ENCODE assay signal across 30 cellular contexts in genomic region chr20:63067266-63067635, GRCh38.
"Had no signal": no experiment of that assay in that cellular context is flagged by ENCODE, and none has a peak within 500 bp of the region (broad histone marks: within the 10 kb centered on the region; RNA-seq: fewer than 3 reads in every experiment).

No MANE protein-coding gene starts in this region.

- H3K79me2 ChIP-seq: hepatocyte had no signal

- H3K36me3 ChIP-seq: pancreas, transverse colon had no signal

- H3K4me2 ChIP-seq: hepatocyte had no signal

- H3K27ac Mint-ChIP-seq: activated CD4-positive, alpha-beta memory T cell treated with anti-CD3 and anti-CD28 coated beads for 36 hours; activated CD4-positive, alpha-beta T cell treated with anti-CD3 and anti-CD28 coated beads, Interleukin-2, amount 10 ng/mL, durations not matched to agents 24 days and 14 days; activated T-cell treated with anti-CD3 and anti-CD28 coated beads, Interleukin-2, amount 50 U/mL, for 24 hours; nephron progenitor cell; T-helper 17 cell had no signal

- H3K4me3 Mint-ChIP-seq: activated CD4-positive, alpha-beta memory T cell treated with anti-CD3 and anti-CD28 coated beads for 36 hours; activated CD4-positive, alpha-beta T cell treated with anti-CD3 and anti-CD28 coated beads, Interleukin-2, amount 10 ng/mL, durations not matched to agents 24 days and 14 days; activated T-cell treated with anti-CD3 and anti-CD28 coated beads, Interleukin-2, amount 50 U/mL, for 24 hours; central memory CD8-positive, alpha-beta T cell; nephron progenitor cell; T-helper 17 cell had no signal

- FAIRE-seq: colon, endometrium, frontal cortex, pancreas, urothelium cell line had no signal

- ATAC-seq: left colon; mucosa of descending colon; pancreas; psoas muscle; stimulated activated naive CD8-positive, alpha-beta T cell treated with anti-CD3 and anti-CD28 coated beads, Interleukin-15, Interleukin-2, amounts not matched to agents 100 U/mL and 50 U/mL, for 24 hours; T-helper 17 cell had no signal

- H3K27ac ChIP-seq: hepatocyte, pancreas, psoas muscle, testis, transverse colon had no signal

- H3K4me1 Mint-ChIP-seq: activated CD4-positive, alpha-beta T cell treated with anti-CD3 and anti-CD28 coated beads, Interleukin-2, amount 10 ng/mL, durations not matched to agents 24 days and 14 days; central memory CD8-positive, alpha-beta T cell; nephron progenitor cell had no signal

- H2AFZ ChIP-seq: hepatocyte had no signal

- DNase-seq: activated CD4-positive, alpha-beta memory T cell treated with anti-CD3 and anti-CD28 coated beads for 36 hours; activated CD4-positive, alpha-beta T cell treated with anti-CD3 and anti-CD28 coated beads, Interleukin-2, amount 10 ng/mL, durations not matched to agents 24 days and 14 days; activated CD4-positive, CD25-positive, alpha-beta regulatory T cell treated with anti-CD3 and anti-CD28 coated beads, Interleukin-2, amount 50 U/mL, for 72 hours; activated CD8-positive, alpha-beta memory T cell treated with anti-CD3 and anti-CD28 coated beads, Interleukin-2, amount 50 U/mL, for 48 hours; activated gamma-delta T cell treated with Interleukin-2 at 50 U/mL for 16 hours; activated naive CD4-positive, alpha-beta T cell treated with anti-CD3 and anti-CD28 coated beads, Interleukin-2, amount 50 U/mL, for 16 hours; activated T-cell treated with anti-CD3 and anti-CD28 coated beads, Interleukin-2, amount 50 U/mL, for 24 hours; amniotic stem cell; dermis blood vessel endothelial cell; effector CD4-positive, alpha-beta T cell; glutamatergic neuron; islet precursor cell; left colon; mesendoderm; nephron progenitor cell; stimulated activated CD4-positive, alpha-beta T cell treated with anti-CD3 and anti-CD28 coated beads, Interleukin-2, amount 100 ng/mL, for 48 hours; stimulated activated naive CD8-positive, alpha-beta T cell treated with anti-CD3 and anti-CD28 coated beads, Interleukin-15, Interleukin-2, amounts not matched to agents 100 U/mL and 50 U/mL, for 24 hours; testis; transverse colon had no signal

- H3K9me3 ChIP-seq: mucosa of descending colon, pancreas, psoas muscle, testis, transverse colon had no signal

- H3K4me1 ChIP-seq: pancreas, psoas muscle, transverse colon had no signal

- H3K9me3 Mint-ChIP-seq: activated CD4-positive, alpha-beta memory T cell treated with anti-CD3 and anti-CD28 coated beads for 36 hours; activated CD4-positive, alpha-beta T cell treated with anti-CD3 and anti-CD28 coated beads, Interleukin-2, amount 10 ng/mL, durations not matched to agents 24 days and 14 days; activated T-cell treated with anti-CD3 and anti-CD28 coated beads, Interleukin-2, amount 50 U/mL, for 24 hours; central memory CD8-positive, alpha-beta T cell had no signal

- H3K36me3 Mint-ChIP-seq: activated CD4-positive, alpha-beta memory T cell treated with anti-CD3 and anti-CD28 coated beads for 36 hours had no signal

- H3K27me3 ChIP-seq: testis had no signal

- H3K4me3 ChIP-seq: hepatocyte, lung, mucosa of descending colon, pancreas, psoas muscle, testis, transverse colon had no signal
